8 cellular contexts compared by ENCODE assay signal in the genomic region with DNA sequence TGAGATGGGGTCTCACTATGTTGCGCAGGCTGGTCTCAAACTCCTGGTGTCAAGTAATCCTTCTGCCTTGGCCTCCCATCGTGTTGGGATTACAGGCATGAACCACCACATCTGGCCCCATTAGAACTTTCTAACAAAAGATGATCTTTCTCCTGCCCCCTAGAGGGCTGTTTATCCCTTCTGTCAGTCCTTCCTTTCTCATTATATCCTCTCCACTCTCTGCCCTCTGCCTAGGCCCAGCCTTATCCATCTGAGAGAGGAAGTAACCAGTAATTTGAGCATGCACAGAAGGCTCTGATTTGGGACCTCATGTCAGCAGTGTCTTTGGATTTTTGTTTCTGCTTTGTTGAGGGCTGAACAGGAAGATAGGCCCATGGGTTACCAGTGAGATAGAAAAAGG. TPM values are rescaled to one million over a fixed set of nuclear protein-coding genes. Genes with fewer than 3 reads are reported as not detected.
DNase-seq lines count a peak whose midpoint lies in the region; FAIRE-seq and TF ChIP-seq lines count a peak whose summit lies in the region.

No MANE protein-coding gene starts in this region.

- no peak overlapping the region for H3K4me3 Mint-ChIP-seq in glutamatergic neuron (ENCODE audit: unreplicated experiment)

- H3K36me3 ChIP-seq in BE2C = no peaks in the 10 kb centered on the region

- peaks cover 5% of the 10 kb centered on the region for H3K27me3 Mint-ChIP-seq in glutamatergic neuron (ENCODE audit: unreplicated experiment)

- H3K4me1 ChIP-seq in BE2C = no peaks in the 10 kb centered on the region

- H3K4me1 Mint-ChIP-seq in glutamatergic neuron (ENCODE audit: low read depth, unreplicated experiment) = peaks cover 7% of the 10 kb centered on the region

- TF ChIP-seq POLR2A in H54 (IDR thresholded peaks at IDR 0.05; ENCODE audit: low read depth, low read length) = no peak

- FAIRE-seq in H54 (lab: Jason Lieb, UNC) = peak; percentile 61

- peak; percentile 60 for TF ChIP-seq CTCF in BE2C (IDR thresholded peaks at IDR 0.05; ENCODE audit: low read depth, low read length)
- TF ChIP-seq CTCF in glutamatergic neuron (IDR thresholded peaks at IDR 0.05; ENCODE audit: partially characterized antibody, unreplicated experiment) = no peak
- no peak for TF ChIP-seq CTCF in coronary artery (IDR thresholded peaks at IDR 0.05)

- H3K36me3 Mint-ChIP-seq in glutamatergic neuron (ENCODE audit: unreplicated experiment) = no peaks in the 10 kb centered on the region

- peak overlapping the region; percentile 59 for H3K27ac Mint-ChIP-seq in glutamatergic neuron (ENCODE audit: unreplicated experiment)

- peaks cover 6% of the 10 kb centered on the region for H3K9me3 ChIP-seq in BE2C

- no peak overlapping the region for H3K27ac ChIP-seq in coronary artery

- peaks cover 9% of the 10 kb centered on the region for H3K9me3 Mint-ChIP-seq in glutamatergic neuron (ENCODE audit: unreplicated experiment)

- DNase-seq in BE2C = peak; percentile 20
- DNase-seq in H54 (ENCODE audit: insufficient read length, low spot score) = peak; percentile 35
- DNase-seq in RKO (ENCODE audit: low spot score) = peak; percentile 40
- no peak for DNase-seq in glutamatergic neuron
- no peak for DNase-seq in coronary artery (ENCODE audit: low spot score)
- no peak for DNase-seq in activated CD4-positive, CD25-positive, alpha-beta regulatory T cell treated with anti-CD3 and anti-CD28 coated beads, Interleukin-2, amount 50 U/mL, for 72 hours
- DNase-seq in activated CD4-positive, alpha-beta T cell treated with anti-CD3 and anti-CD28 coated beads, Interleukin-2, amount 50 U/mL, for 48 hours = no peak
- DNase-seq in NCI-H1092 (lab: John Stamatoyannopoulos, UW) = no peak

- H3K4me3 ChIP-seq in BE2C (ENCODE audit: low read depth, low read length) (no peak overlapping the region), coronary artery (no peak overlapping the region)

- no peaks in the 10 kb centered on the region for H3K27me3 ChIP-seq in BE2C

RNA-seq across cellular contexts. Expression of gene DHX40, which starts 4.4 kb away (rescaled TPM):
- polyA plus RNA-seq in BE2C (2012; ENCODE audit: insufficient read depth, insufficient read length, low read depth) = 28.6 TPM
- total RNA-seq in glutamatergic neuron (ENCODE audit: unreplicated experiment) = 33.7 TPM

RNA-seq across cellular contexts. Expression of gene CLTC, which starts 58.7 kb away (rescaled TPM):
- polyA plus RNA-seq in BE2C (2012; ENCODE audit: insufficient read depth, insufficient read length, low read depth) = 94.1 TPM
- 253 TPM for total RNA-seq in glutamatergic neuron (ENCODE audit: unreplicated experiment)

Comparison
In these comparisons a context has a peak if more than half of its experiments do, and no peak if none do; other contexts are left out.
1. DNase-seq: peak in BE2C (single experiment), H54 (single experiment) and RKO (single experiment); none in glutamatergic neuron (single experiment), coronary artery (single experiment), activated CD4-positive, CD25-positive, alpha-beta regulatory T cell treated with anti-CD3 and anti-CD28 coated beads, Interleukin-2, amount 50 U/mL, for 72 hours (single experiment), activated CD4-positive, alpha-beta T cell treated with anti-CD3 and anti-CD28 coated beads, Interleukin-2, amount 50 U/mL, for 48 hours (0 of 2) and NCI-H1092 (single experiment).